In the genomic region with DNA sequence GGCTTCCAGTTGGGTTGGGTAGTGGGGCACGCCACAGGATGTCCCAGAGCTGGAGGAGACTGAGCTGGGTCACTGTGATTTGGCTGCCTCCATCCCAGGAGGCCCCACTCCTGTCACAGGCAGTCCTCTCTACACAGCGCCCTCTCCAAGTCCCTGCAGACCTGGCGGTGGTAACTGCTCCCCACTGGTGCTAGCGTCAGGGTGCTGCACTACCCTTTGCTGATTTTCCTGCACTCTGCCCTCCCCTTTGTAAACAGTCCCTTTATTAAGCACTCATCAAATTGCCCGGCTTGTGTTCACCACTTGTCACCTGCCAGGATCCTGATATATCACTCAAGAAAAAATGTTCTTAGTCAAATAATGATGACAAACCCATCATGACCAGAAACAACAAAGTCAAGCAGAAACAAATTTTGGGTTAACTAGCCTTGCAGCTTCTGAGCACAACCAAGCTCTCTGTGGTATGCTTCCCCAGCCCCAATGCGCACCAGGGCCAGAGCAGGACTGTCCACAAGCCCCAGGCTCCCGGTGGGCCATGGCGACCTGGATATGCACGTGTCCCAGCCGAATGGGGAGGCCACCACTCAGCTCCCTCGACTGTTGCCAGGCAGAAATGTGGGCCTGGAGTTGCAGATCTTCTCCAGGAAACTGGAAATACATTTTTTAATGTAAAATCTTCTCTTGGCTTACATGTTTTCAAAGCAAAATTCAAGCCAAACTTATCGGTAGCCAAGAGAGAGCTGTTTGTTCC, we compare ENCODE assay signal across 25 cellular contexts. TPM values are rescaled to one million over a fixed set of nuclear protein-coding genes. Genes with fewer than 3 reads are reported as not detected.
"Had no signal": no experiment of that assay in that cellular context is flagged by ENCODE, and none has a peak within 500 bp of the region (broad histone marks: within the 10 kb centered on the region; RNA-seq: fewer than 3 reads in every experiment).

No MANE protein-coding gene starts in this region.

- H3K9ac ChIP-seq: parathyroid adenoma had no signal

- FAIRE-seq: frontal cortex, islet of Langerhans had no signal

- H3K4me1 ChIP-seq: heart left ventricle, parathyroid adenoma, psoas muscle, stomach, transverse colon had no signal

- ATAC-seq: naive thymus-derived CD4-positive, alpha-beta T cell; psoas muscle; sciatic nerve had no signal

- H3K4me3 ChIP-seq: dorsolateral prefrontal cortex, heart left ventricle, psoas muscle, stomach, thoracic aorta, transverse colon had no signal

- DNase-seq: cortex of kidney; effector CD8-positive, alpha-beta T cell; heart left ventricle; hippocampal formation; kidney glomerular epithelial cell; mammary epithelial cell; naive thymus-derived CD4-positive, alpha-beta T cell; nephron progenitor cell; psoas muscle; retina; stimulated activated CD4-positive, alpha-beta T cell treated with anti-CD3 and anti-CD28 coated beads, Interleukin-2, amount 100 ng/mL, for 24 hours; stimulated activated CD4-positive, alpha-beta T cell treated with anti-CD3 and anti-CD28 coated beads, Interleukin-4, amount 100 ng/mL, for 4 hours; stimulated activated naive CD4-positive, alpha-beta T cell; stomach; substantia nigra; transverse colon had no signal

- H3K27ac ChIP-seq: heart left ventricle, parathyroid adenoma, psoas muscle, stomach, thoracic aorta, transverse colon had no signal

- H3K36me3 ChIP-seq: heart left ventricle, stomach, thoracic aorta, transverse colon had no signal

- H3K9me3 ChIP-seq: heart left ventricle, psoas muscle, thoracic aorta, transverse colon had no signal

- H3K27me3 ChIP-seq: transverse colon had no signal

- H2AFZ ChIP-seq: parathyroid adenoma had no signal

- H3K79me2 ChIP-seq: parathyroid adenoma had no signal

RNA-seq across cellular contexts. Expression of gene MEGF11, which starts 24.6 kb away (rescaled TPM):
- total RNA-seq: heart left ventricle; mammary epithelial cell; mesenteric fat pad; mononuclear cell; naive thymus-derived CD4-positive, alpha-beta T cell; psoas muscle; thoracic aorta had no signal
- polyA plus RNA-seq: esophagus had no signal
